In the genomic region with DNA sequence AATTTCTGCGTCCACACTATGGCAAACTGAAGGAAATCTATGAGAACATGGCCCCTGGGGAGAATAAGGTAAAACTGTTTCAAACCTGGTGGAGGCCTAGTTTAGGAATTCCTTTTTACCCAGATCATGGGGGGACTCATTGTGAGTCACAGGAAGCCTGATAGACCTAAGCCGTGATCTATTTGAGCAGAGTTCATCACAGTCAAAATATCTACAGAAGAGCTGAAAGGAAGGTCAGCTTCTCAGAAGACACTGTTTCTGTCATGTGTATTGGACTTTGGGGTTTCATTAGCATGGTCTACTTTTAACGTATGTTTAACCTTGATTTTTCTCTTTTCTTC, we compare ENCODE assay signal across 9 cellular contexts. TPM values are rescaled to one million over a fixed set of nuclear protein-coding genes. Genes with fewer than 3 reads are reported as not detected.
DNase-seq lines count a peak whose midpoint lies in the region; ATAC-seq lines count a peak whose summit lies in the region.
"Had no signal": no experiment of that assay in that cellular context is flagged by ENCODE, and none has a peak within 500 bp of the region (broad histone marks: within the 10 kb centered on the region; RNA-seq: fewer than 3 reads in every experiment).

No MANE protein-coding gene starts in this region.

- peaks cover 15% of the 10 kb centered on the region for H3K4me1 Mint-ChIP-seq in memory B cell

- H3K27ac Mint-ChIP-seq in memory B cell, result no peak overlapping the region

- DNase-seq in AG20443 (ENCODE audit: low spot score) (peak; percentile 6), HT1080 (ENCODE audit: low read depth) (peak; percentile 87), amniotic epithelial cell (ENCODE audit: low read depth) (peak; percentile 42), memory B cell (ENCODE audit: low spot score in 2 of 2) (no peak), retina (no peak), COR-L47 (lab: John Stamatoyannopoulos, UW) (no peak), mesenteric fat pad (ENCODE audit: low spot score) (no peak)
- no peak for DNase-seq in NK-92 treated with Interleukin-12 subunit alpha and Interleukin-12 subunit beta, amount 100 ng/mL, for 24 hours (lab: John Stamatoyannopoulos, UW)
- DNase-seq: nucleus accumbens had no signal

- peak overlapping the region; percentile 87 for H3K4me3 Mint-ChIP-seq in memory B cell

- no peaks in the 10 kb centered on the region for H3K9me3 Mint-ChIP-seq in memory B cell

- peaks cover 15% of the 10 kb centered on the region for H3K36me3 Mint-ChIP-seq in memory B cell

- ATAC-seq in memory B cell (ENCODE audit: low read depth), result no peak

- no peaks in the 10 kb centered on the region for H3K27me3 Mint-ChIP-seq in memory B cell

RNA-seq across cellular contexts. Expression of gene PSMD2, which starts 1.3 kb away (rescaled TPM):
- 1,567 and 1,674 TPM in 2 replicates for total RNA-seq in HT1080 (2014; rRNA removed; shearing (Covaris generic))
- 866 and 1,014 TPM in 2 replicates for polyA plus RNA-seq in HT1080 (2015; cell fraction: cytosol; rRNA removed)
- 1,098 and 1,261 TPM in 2 replicates for polyA plus RNA-seq in HT1080 (2015; cell fraction: nucleus; rRNA removed)
- total RNA-seq in mesenteric fat pad, result 211 TPM

RNA-seq across cellular contexts. Expression of gene EIF4G1, which starts 14.1 kb away (rescaled TPM):
- total RNA-seq in HT1080 (2014; rRNA removed; shearing (Covaris generic)), result 750 and 760 TPM in 2 replicates
- 398 and 411 TPM in 2 replicates for polyA plus RNA-seq in HT1080 (2015; cell fraction: cytosol; rRNA removed)
- polyA plus RNA-seq in HT1080 (2015; cell fraction: nucleus; rRNA removed), result 1,428 and 1,429 TPM in 2 replicates
- total RNA-seq in mesenteric fat pad, result 361 TPM

RNA-seq across cellular contexts. Expression of gene ECE2, which starts 24.5 kb away (rescaled TPM):
- total RNA-seq in HT1080 (2014; rRNA removed; shearing (Covaris generic)), result not detected in 2 replicates
- not detected in 2 replicates for polyA plus RNA-seq in HT1080 (2015; cell fraction: cytosol; rRNA removed)
- not detected in 2 replicates for polyA plus RNA-seq in HT1080 (2015; cell fraction: nucleus; rRNA removed)
- total RNA-seq in mesenteric fat pad, result not detected

RNA-seq across cellular contexts. Expression of gene FAM131A, which starts 37.1 kb away (rescaled TPM):
- 61.8 and 71.7 TPM in 2 replicates for total RNA-seq in HT1080 (2014; rRNA removed; shearing (Covaris generic))
- polyA plus RNA-seq in HT1080 (2015; cell fraction: cytosol; rRNA removed), result 66.2 and 70.4 TPM in 2 replicates
- 70.6 and 75.6 TPM in 2 replicates for polyA plus RNA-seq in HT1080 (2015; cell fraction: nucleus; rRNA removed)
- total RNA-seq in mesenteric fat pad, result 24.4 TPM

RNA-seq across cellular contexts. Expression of gene CAMK2N2, which starts 39.0 kb away (rescaled TPM):
- 3.6 and 10.5 TPM in 2 replicates for total RNA-seq in HT1080 (2014; rRNA removed; shearing (Covaris generic))
- polyA plus RNA-seq in HT1080 (2015; cell fraction: cytosol; rRNA removed), result 3.8 and 5.6 TPM in 2 replicates
- 0.33 and 1.5 TPM in 2 replicates for polyA plus RNA-seq in HT1080 (2015; cell fraction: nucleus; rRNA removed)
- not detected for total RNA-seq in mesenteric fat pad

Comparison
In these comparisons a context has a peak if more than half of its experiments do, and no peak if none do; other contexts are left out.
1. DNase-seq: peak in AG20443 (single experiment), HT1080 (single experiment) and amniotic epithelial cell (single experiment); none in memory B cell (0 of 2), retina (single experiment), NK-92 treated with Interleukin-12 subunit alpha and Interleukin-12 subunit beta, amount 100 ng/mL, for 24 hours (single experiment), COR-L47 (single experiment) and mesenteric fat pad (single experiment).